ENCODE assay signal across 22 cellular contexts in genomic region chr11:21814169-21814568, GRCh38.
DNase-seq lines count a peak whose midpoint lies in the region; ATAC-seq, FAIRE-seq and TF ChIP-seq lines count a peak whose summit lies in the region.
"Had no signal": no experiment of that assay in that cellular context is flagged by ENCODE, and none has a peak within 500 bp of the region (broad histone marks: within the 10 kb centered on the region; RNA-seq: fewer than 3 reads in every experiment).

No MANE protein-coding gene starts in this region.

- no peaks in the 10 kb centered on the region for H4K20me1 ChIP-seq in astrocyte (ENCODE audit: insufficient read depth, low read length)
- H4K20me1 ChIP-seq: BLaER1 had no signal

- FAIRE-seq in astrocyte (lab: Jason Lieb, UNC) = no peak

- peak overlapping the region; percentile 78 for H3K27ac Mint-ChIP-seq in astrocyte (ENCODE audit: unreplicated experiment)
- no peak overlapping the region for H3K27ac Mint-ChIP-seq in mesothelial cell of epicardium
- no peak overlapping the region for H3K27ac Mint-ChIP-seq in nephron progenitor cell
- H3K27ac Mint-ChIP-seq: activated CD8-positive, alpha-beta T cell treated with anti-CD3 and anti-CD28 coated beads, Interleukin-2, amount 10 ng/mL, durations not matched to agents 7 days and 5 days; activated naive CD8-positive, alpha-beta T cell; nephron; stimulated activated memory B cell treated with anti-CD40 and anti-IgM and Interleukin-4, amounts not matched to agents 10 μg/mL and 1 μg/mL and 100 μg/mL, for 72 hours had no signal

- H3K27me3 Mint-ChIP-seq in astrocyte (ENCODE audit: low read depth, unreplicated experiment) = no peaks in the 10 kb centered on the region
- H3K27me3 Mint-ChIP-seq in mesothelial cell of epicardium (ENCODE audit: low read depth) = no peaks in the 10 kb centered on the region
- peaks cover 3% of the 10 kb centered on the region for H3K27me3 Mint-ChIP-seq in nephron progenitor cell (ENCODE audit: low read depth, poor library complexity)
- H3K27me3 Mint-ChIP-seq: activated naive CD8-positive, alpha-beta T cell; stimulated activated memory B cell treated with anti-CD40 and anti-IgM and Interleukin-4, amounts not matched to agents 10 μg/mL and 1 μg/mL and 100 μg/mL, for 72 hours had no signal

- H3K4me2 ChIP-seq in astrocyte (ENCODE audit: low read length) = no peak overlapping the region
- H3K4me2 ChIP-seq: BLaER1 had no signal

- DNase-seq in COR-L47 (lab: John Stamatoyannopoulos, UW) = peak; percentile 43
- DNase-seq in H4 (ENCODE audit: low spot score) = peak; percentile 93
- DNase-seq in astrocyte (ENCODE audit: low read depth) = peak; percentile 0
- DNase-seq in left lobe of liver (ENCODE audit: low spot score) = no peak
- DNase-seq in mesothelial cell of epicardium (ENCODE audit: low spot score in 2 of 2, unreplicated experiment in 2 of 2) = no peak
- DNase-seq in nephron progenitor cell = no peak
- no peak for DNase-seq in RWPE1 (ENCODE audit: low spot score)
- DNase-seq: activated CD8-positive, alpha-beta T cell treated with anti-CD3 and anti-CD28 coated beads, Interleukin-2, amount 10 ng/mL, durations not matched to agents 7 days and 5 days; activated T-cell treated with anti-CD3 and anti-CD28 coated beads, Interleukin-2, amount 50 U/mL, for 48 hours; esophagus squamous epithelium; head of caudate nucleus; mesenchymal stem cell; NCI-H1694 treated with DMSO at 0.1 percent for 48 hours; NCI-H774; Peyer's patch; T-helper 1 cell; tibial artery had no signal

- peaks cover 8% of the 10 kb centered on the region for H3K9me3 ChIP-seq in astrocyte (ENCODE audit: insufficient read depth, low read depth, low read length)
- H3K9me3 ChIP-seq: esophagus squamous epithelium, Peyer's patch, tibial artery had no signal

- no peaks in the 10 kb centered on the region for H3K79me2 ChIP-seq in astrocyte (ENCODE audit: insufficient read depth, low read length)

- H3K9ac ChIP-seq in astrocyte (ENCODE audit: low read length) = no peak overlapping the region
- H3K9ac ChIP-seq: BLaER1 had no signal

- H3K4me1 Mint-ChIP-seq in astrocyte (ENCODE audit: low read depth, unreplicated experiment) = peaks cover 8% of the 10 kb centered on the region
- H3K4me1 Mint-ChIP-seq in mesothelial cell of epicardium = no peaks in the 10 kb centered on the region
- H3K4me1 Mint-ChIP-seq in nephron progenitor cell = no peaks in the 10 kb centered on the region
- H3K4me1 Mint-ChIP-seq: nephron; stimulated activated memory B cell treated with anti-CD40 and anti-IgM and Interleukin-4, amounts not matched to agents 10 μg/mL and 1 μg/mL and 100 μg/mL, for 72 hours had no signal

- H3K27ac ChIP-seq in astrocyte (ENCODE audit: low read depth, low read length) (no peak overlapping the region), RWPE1 (no peak overlapping the region)
- H3K27ac ChIP-seq: BLaER1, esophagus squamous epithelium, Peyer's patch, tibial artery had no signal

- H3K4me3 ChIP-seq in astrocyte (ENCODE audit: insufficient read depth, low read depth, low read length) = no peak overlapping the region
- H3K4me3 ChIP-seq: BLaER1, esophagus squamous epithelium, Peyer's patch, tibial artery had no signal

- POLR2A ChIA-PET in RWPE1 (lab: Yijun Ruan, JAX; ENCODE audit: low non-redundant PET) = no interaction called here

- H2AFZ ChIP-seq in astrocyte (ENCODE audit: low read depth, low read length) = no peak overlapping the region

- TF ChIP-seq CTCF in astrocyte (IDR thresholded peaks at IDR 0.05; ENCODE audit: insufficient read depth, low read depth, low read length) = no peak
- no peak for TF ChIP-seq CTCF in mesothelial cell of epicardium (IDR thresholded peaks at IDR 0.05; ENCODE audit: unreplicated experiment)
- TF ChIP-seq CTCF in nephron progenitor cell (IDR thresholded peaks at IDR 0.05) = no peak
- no peak for TF ChIP-seq CTCF in RWPE1 (conservative IDR thresholded peaks at IDR 0.05; ENCODE audit: low read depth)

- H3K4me3 Mint-ChIP-seq in astrocyte (ENCODE audit: unreplicated experiment) = no peak overlapping the region
- no peak overlapping the region for H3K4me3 Mint-ChIP-seq in mesothelial cell of epicardium
- no peak overlapping the region for H3K4me3 Mint-ChIP-seq in nephron progenitor cell
- H3K4me3 Mint-ChIP-seq: activated CD8-positive, alpha-beta T cell treated with anti-CD3 and anti-CD28 coated beads, Interleukin-2, amount 10 ng/mL, durations not matched to agents 7 days and 5 days; activated naive CD8-positive, alpha-beta T cell; nephron; stimulated activated memory B cell treated with anti-CD40 and anti-IgM and Interleukin-4, amounts not matched to agents 10 μg/mL and 1 μg/mL and 100 μg/mL, for 72 hours had no signal

- H3K9me3 Mint-ChIP-seq in astrocyte (ENCODE audit: unreplicated experiment) (no peaks in the 10 kb centered on the region), mesothelial cell of epicardium (no peaks in the 10 kb centered on the region), nephron progenitor cell (no peaks in the 10 kb centered on the region)
- H3K9me3 Mint-ChIP-seq: nephron; stimulated activated memory B cell treated with anti-CD40 and anti-IgM and Interleukin-4, amounts not matched to agents 10 μg/mL and 1 μg/mL and 100 μg/mL, for 72 hours had no signal

- H3K4me1 ChIP-seq in astrocyte (ENCODE audit: insufficient read depth, low read length) = no peaks in the 10 kb centered on the region
- H3K4me1 ChIP-seq: BLaER1, esophagus squamous epithelium, Peyer's patch, tibial artery had no signal

- no peaks in the 10 kb centered on the region for H3K36me3 ChIP-seq in astrocyte (ENCODE audit: insufficient read depth, low read length)
- H3K36me3 ChIP-seq: BLaER1, esophagus squamous epithelium, Peyer's patch, tibial artery had no signal

- H3K36me3 Mint-ChIP-seq in astrocyte (ENCODE audit: low read depth, unreplicated experiment) = no peaks in the 10 kb centered on the region
- H3K36me3 Mint-ChIP-seq in mesothelial cell of epicardium = no peaks in the 10 kb centered on the region
- H3K36me3 Mint-ChIP-seq in nephron progenitor cell (ENCODE audit: low read depth) = no peaks in the 10 kb centered on the region
- H3K36me3 Mint-ChIP-seq: activated naive CD8-positive, alpha-beta T cell; stimulated activated memory B cell treated with anti-CD40 and anti-IgM and Interleukin-4, amounts not matched to agents 10 μg/mL and 1 μg/mL and 100 μg/mL, for 72 hours had no signal

- ATAC-seq in left lobe of liver = peak; percentile 52
- ATAC-seq: activated CD8-positive, alpha-beta T cell treated with anti-CD3 and anti-CD28 coated beads, Interleukin-2, amount 10 ng/mL, durations not matched to agents 7 days and 5 days; HCT116 had no signal

- no peaks in the 10 kb centered on the region for H3K27me3 ChIP-seq in astrocyte (ENCODE audit: insufficient read depth, low read length)
- H3K27me3 ChIP-seq: BLaER1, esophagus squamous epithelium, Peyer's patch, tibial artery had no signal

- CTCF ChIA-PET in RWPE1 (lab: Yijun Ruan, JAX) = no interaction called here

Comparison
In these comparisons a context has a peak if more than half of its experiments do, and no peak if none do; other contexts are left out.
1. DNase-seq: peak in COR-L47 (single experiment), H4 (single experiment) and astrocyte (single experiment); none in left lobe of liver (single experiment), mesothelial cell of epicardium (0 of 2), nephron progenitor cell (single experiment) and RWPE1 (single experiment).